20 cellular contexts compared by ENCODE assay signal in genomic region chr5:1285883-1286291, GRCh38. TPM values are rescaled to one million over a fixed set of nuclear protein-coding genes. Genes with fewer than 3 reads are reported as not detected.
"Had no signal": no experiment of that assay in that cellular context is flagged by ENCODE, and none has a peak within 500 bp of the region (broad histone marks: within the 10 kb centered on the region; RNA-seq: fewer than 3 reads in every experiment).

No MANE protein-coding gene starts in this region.

- H3K9me3 Mint-ChIP-seq: activated naive CD8-positive, alpha-beta T cell treated with anti-CD3 and anti-CD28 coated beads, Interleukin-2, amount 50 U/mL, for 24 hours had no signal

- H3K27me3 Mint-ChIP-seq: activated naive CD8-positive, alpha-beta T cell treated with anti-CD3 and anti-CD28 coated beads, Interleukin-2, amount 50 U/mL, for 24 hours had no signal

- H3K4me1 Mint-ChIP-seq: activated naive CD8-positive, alpha-beta T cell treated with anti-CD3 and anti-CD28 coated beads, Interleukin-2, amount 50 U/mL, for 24 hours had no signal

- H3K4me3 Mint-ChIP-seq: activated naive CD8-positive, alpha-beta T cell treated with anti-CD3 and anti-CD28 coated beads, Interleukin-2, amount 50 U/mL, for 24 hours; stimulated activated effector memory CD8-positive, alpha-beta T cell treated with anti-CD3 and anti-CD28 coated beads, Interleukin-12 subunit alpha, Interleukin-12 subunit beta, amount 100 ng/mL, for 72 hours had no signal

- H3K27ac Mint-ChIP-seq: activated naive CD8-positive, alpha-beta T cell treated with anti-CD3 and anti-CD28 coated beads, Interleukin-2, amount 50 U/mL, for 24 hours; stimulated activated effector memory CD8-positive, alpha-beta T cell treated with anti-CD3 and anti-CD28 coated beads, Interleukin-12 subunit alpha, Interleukin-12 subunit beta, amount 100 ng/mL, for 72 hours had no signal

- ATAC-seq: activated CD4-positive, CD25-positive, alpha-beta regulatory T cell treated with anti-CD3 and anti-CD28 coated beads, Interleukin-2, amount 50 U/mL, for 24 hours; activated naive CD8-positive, alpha-beta T cell treated with anti-CD3 and anti-CD28 coated beads, Interleukin-2, amount 50 U/mL, for 24 hours; gastrocnemius medialis; pancreas; right lobe of liver; SK-N-SH treated with all-trans-retinoic acid at 6 μM for 48 hours; stimulated activated effector memory CD8-positive, alpha-beta T cell treated with anti-CD3 and anti-CD28 coated beads, Interleukin-12 subunit alpha, Interleukin-12 subunit beta, amount 100 ng/mL, for 72 hours had no signal

- DNase-seq: activated CD4-positive, alpha-beta T cell treated with anti-CD3 and anti-CD28 coated beads, Interleukin-2, amount 50 U/mL, for 4 hours; activated naive CD8-positive, alpha-beta T cell treated with anti-CD3 and anti-CD28 coated beads, Interleukin-2, amount 50 U/mL, for 24 hours; brain microvascular endothelial cell; central memory CD4-positive, alpha-beta T cell; cortex of kidney; gastrocnemius medialis; left ventricle myocardium inferior; right lobe of liver; stimulated activated CD4-positive, alpha-beta T cell treated with anti-CD3 and anti-CD28 coated beads, Interleukin-4, amount 100 ng/mL, for 24 hours; stomach; T1000; trophoblast cell had no signal

RNA-seq across cellular contexts. Expression of gene TERT, which starts 9.0 kb away (rescaled TPM):
- total RNA-seq: aorta, gastrocnemius medialis, kidney epithelial cell, left ventricle myocardium inferior, right lobe of liver, smooth muscle cell, temporal lobe had no signal
